ENCODE assay signal across 9 cellular contexts in genomic region chr7:151460474-151460855, GRCh38. TPM values are rescaled to one million over a fixed set of nuclear protein-coding genes. Genes with fewer than 3 reads are reported as not detected.
DNase-seq lines count a peak whose midpoint lies in the region; ATAC-seq and TF ChIP-seq lines count a peak whose summit lies in the region.
"Had no signal": no experiment of that assay in that cellular context is flagged by ENCODE, and none has a peak within 500 bp of the region (broad histone marks: within the 10 kb centered on the region; RNA-seq: fewer than 3 reads in every experiment).

No MANE protein-coding gene starts in this region.

- intact Hi-C loops in esophagus squamous epithelium (cut with DNase I) (no loop called here), tibial artery (cut with DNase I; ENCODE audit: low total_unique reads) (loop anchor here (5.0 kb wide), 1 partner anchor 297 kb away; no protein-coding TSS in a partner anchor), posterior vena cava (cut with DNase I) (loop anchor here in 1 of 2 donors (2.0 to 10.0 kb wide), 2 partner anchors 58 to 294 kb away; partner anchors contain the start of gene RHEB)

- no peak overlapping the region for H3K4me3 Mint-ChIP-seq in T-helper 17 cell

- H3K4me1 ChIP-seq in SJCRH30 (peaks cover 12% of the 10 kb centered on the region), esophagus squamous epithelium (peaks cover 9 to 21% (median 20%) of the 10 kb centered on the region in 3 donors), mucosa of rectum (ENCODE audit: control insufficient read depth in 2 of 2, insufficient read depth in 2 of 2, low read length in 2 of 2) (peaks cover 20 to 28% of the 10 kb centered on the region in 2 donors), tibial artery (peaks cover 7 to 26% (median 24%) of the 10 kb centered on the region in 4 donors)

- WGBS in esophagus squamous epithelium, 2 donors, result 50 to 80% methylated on average over 4 to 9 of the region's 10 CpGs

- DNase-seq in SJCRH30 (no peak), esophagus squamous epithelium (lab: John Stamatoyannopoulos, UW) (no peak), tibial artery (peak; percentile 71 to 76), T-helper 17 cell (no peak), NCI-H1694 treated with DMSO at 0.1 percent for 48 hours (lab: John Stamatoyannopoulos, UW) (no peak), posterior vena cava (ENCODE audit: low spot score) (no peak)
- no peak for DNase-seq in activated CD4-positive, alpha-beta T cell treated with anti-CD3 and anti-CD28 coated beads for 4 hours

- H3K36me3 ChIP-seq in SJCRH30 (peaks cover 6% of the 10 kb centered on the region; the same call in 1 of the 2 replicates), esophagus squamous epithelium (peaks cover 0 to 15% (median 4%) of the 10 kb centered on the region in 3 donors), mucosa of rectum (ENCODE audit: control insufficient read depth in 2 of 2, insufficient read depth in 2 of 2, low read length in 2 of 2) (peaks cover 4% of the 10 kb centered on the region in 2 donors), tibial artery (peaks cover 5 to 20% (median 15%) of the 10 kb centered on the region in 3 donors)

- H3K4me1 Mint-ChIP-seq in T-helper 17 cell, result peaks cover 5% of the 10 kb centered on the region

- H3K27ac ChIP-seq in SJCRH30, result peak overlapping the region; percentile 42
- peak overlapping the region; percentile 47 to 93 (median 82) for H3K27ac ChIP-seq in esophagus squamous epithelium
- peak overlapping the region; percentile 80 to 85 for H3K27ac ChIP-seq in mucosa of rectum (ENCODE audit: low read depth in 2 of 2, low read length in 2 of 2)
- H3K27ac ChIP-seq in tibial artery, result peak overlapping the region; percentile 75

- TF ChIP-seq POLR2A in esophagus squamous epithelium (IDR thresholded peaks at IDR 0.05), result no peak

- H3K36me3 Mint-ChIP-seq in T-helper 17 cell (ENCODE audit: low read depth), result no peaks in the 10 kb centered on the region

- no peak overlapping the region for H3K27ac Mint-ChIP-seq in T-helper 17 cell

- peak overlapping the region; percentile 27 for H3K4me3 ChIP-seq in SJCRH30
- H3K4me3 ChIP-seq in esophagus squamous epithelium, result peak overlapping the region in 2 of 4 donors; percentile 9 to 42
- peak overlapping the region; percentile 9 to 61 for H3K4me3 ChIP-seq in mucosa of rectum (ENCODE audit: low read length in 2 of 2)
- H3K4me3 ChIP-seq in tibial artery, result peak overlapping the region; percentile 15 to 28

- no peak for ATAC-seq in T-helper 17 cell
- ATAC-seq: activated CD4-positive, CD25-positive, alpha-beta regulatory T cell treated with anti-CD3 and anti-CD28 coated beads, Interleukin-2, amount 50 U/mL, for 24 hours had no signal

- H3K9me3 ChIP-seq in SJCRH30 (replicated peaks), result no peaks in the 10 kb centered on the region; the same call in 1 of the 2 replicates
- H3K9me3 ChIP-seq in esophagus squamous epithelium, result peaks cover 0 to 10% (median 0%) of the 10 kb centered on the region in 3 donors
- no peaks in the 10 kb centered on the region for H3K9me3 ChIP-seq in mucosa of rectum (ENCODE audit: control insufficient read depth in 2 of 2, low read length in 2 of 2)
- H3K9me3 ChIP-seq in tibial artery, result no peaks in the 10 kb centered on the region
- peaks cover 4% of the 10 kb centered on the region for H3K9me3 ChIP-seq in T-helper 17 cell (ENCODE audit: control insufficient read depth, low read length, poor library complexity, severe bottlenecking)

- TF ChIP-seq CTCF in esophagus squamous epithelium (IDR thresholded peaks at IDR 0.05), result no peak
- TF ChIP-seq CTCF in tibial artery (IDR thresholded peaks at IDR 0.05), result no peak

- peak overlapping the region; percentile 53 to 56 for H3K9ac ChIP-seq in mucosa of rectum (ENCODE audit: low read depth in 1 of 2, low read length in 2 of 2)

- H3K27me3 ChIP-seq in SJCRH30 (no peaks in the 10 kb centered on the region), esophagus squamous epithelium (no peaks in the 10 kb centered on the region), mucosa of rectum (ENCODE audit: control insufficient read depth in 2 of 2, insufficient read depth in 2 of 2, low read length in 2 of 2) (no peaks in the 10 kb centered on the region), tibial artery (no peaks in the 10 kb centered on the region)

- H3K27me3 Mint-ChIP-seq in T-helper 17 cell, result no peaks in the 10 kb centered on the region

RNA-seq across cellular contexts. Expression of gene CRYGN, which starts 20.5 kb away (rescaled TPM):
- total RNA-seq in SJCRH30 (2014; rRNA removed; shearing (Covaris generic)), result not detected in 2 replicates
- total RNA-seq in esophagus squamous epithelium (under 1 TPM in 1 of 4 donors, not detected in 3; 0.19 TPM), T-helper 17 cell (under 1 TPM in 1 of 2 donors, not detected in 1; 0.99 TPM), posterior vena cava (1 to 10 TPM in 1 of 2 donors, under 1 TPM in 1; 0.42 to 1.1 TPM)

RNA-seq across cellular contexts. Expression of gene WDR86, which starts 50.6 kb away (rescaled TPM):
- 0.46 and 1.0 TPM in 2 replicates for total RNA-seq in SJCRH30 (2014; rRNA removed; shearing (Covaris generic))
- total RNA-seq in esophagus squamous epithelium (1 to 10 TPM in 2 of 4 donors, under 1 TPM in 2; 0.53 to 4.6 (median 1.5) TPM), T-helper 17 cell (10 to 100 TPM in 1 of 2 donors, 1 to 10 TPM in 1; 9.7 to 24.4 TPM), posterior vena cava (1 to 10 TPM; 4.1 to 6.2 TPM)

RNA-seq across cellular contexts. Expression of gene RHEB, which starts 59.2 kb away (rescaled TPM):
- 134 and 149 TPM in 2 replicates for total RNA-seq in SJCRH30 (2014; rRNA removed; shearing (Covaris generic))
- total RNA-seq in esophagus squamous epithelium (10 to 100 TPM; 37.1 to 82.6 (median 54.4) TPM), T-helper 17 cell (10 to 100 TPM; 62.5 to 71.1 TPM), posterior vena cava (100 to 1,000 TPM; 119 to 138 TPM)

Comparison
In these comparisons a context has a peak if more than half of its experiments do, and no peak if none do; other contexts are left out.
1. DNase-seq: peak in tibial artery (2 of 2); none in SJCRH30 (0 of 2), esophagus squamous epithelium (single experiment), T-helper 17 cell (0 of 3), NCI-H1694 treated with DMSO at 0.1 percent for 48 hours (single experiment), posterior vena cava (single experiment) and activated CD4-positive, alpha-beta T cell treated with anti-CD3 and anti-CD28 coated beads for 4 hours (0 of 2).
2. Peak in every context shown above with its lines, with median percentiles within 50 percentile points of each other: H3K27ac ChIP-seq.